In the genomic region with DNA sequence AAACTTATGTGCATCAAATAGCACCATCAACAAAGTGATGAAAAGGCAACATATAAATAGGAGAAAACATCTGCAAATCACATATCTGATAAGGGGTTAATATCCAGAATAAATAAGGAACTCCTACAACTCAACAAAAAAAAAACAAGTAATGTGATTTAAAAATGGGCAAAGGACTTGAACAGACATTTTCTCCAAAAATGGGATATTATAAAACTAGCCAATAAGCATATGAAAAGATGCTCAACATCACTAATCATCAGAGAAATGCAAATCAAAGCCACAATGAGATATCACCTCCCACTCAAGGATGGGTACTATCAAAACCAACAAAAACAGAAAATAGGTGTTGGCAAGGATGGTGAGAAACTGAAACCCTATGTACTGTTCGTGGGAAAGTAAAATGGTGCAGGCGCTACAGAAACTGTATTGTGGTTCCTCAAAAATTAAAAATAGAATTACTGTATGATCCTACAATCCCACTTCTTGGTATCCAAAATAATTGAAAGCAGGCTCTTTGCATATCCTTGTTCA, we compare ENCODE assay signal across 14 cellular contexts. TPM values are rescaled to one million over a fixed set of nuclear protein-coding genes. Genes with fewer than 3 reads are reported as not detected.
DNase-seq lines count a peak whose midpoint lies in the region; ATAC-seq and TF ChIP-seq lines count a peak whose summit lies in the region.
"Had no signal": no experiment of that assay in that cellular context is flagged by ENCODE, and none has a peak within 500 bp of the region (broad histone marks: within the 10 kb centered on the region; RNA-seq: fewer than 3 reads in every experiment).

No MANE protein-coding gene starts in this region.

- H3K9me3 ChIP-seq in Loucy (ENCODE audit: insufficient read depth, low read depth, low read length) (no peaks in the 10 kb centered on the region), adipocyte (ENCODE audit: control insufficient read depth, low read length) (no peaks in the 10 kb centered on the region), skeletal muscle satellite cell (replicated peaks; ENCODE audit: low read length) (no peaks in the 10 kb centered on the region), upper lobe of left lung (no peaks in the 10 kb centered on the region)

- TF ChIP-seq POLR2A in upper lobe of left lung (IDR thresholded peaks at IDR 0.05): no peak

- H3K4me1 ChIP-seq in Loucy (ENCODE audit: insufficient read depth, low read length, poor library complexity, severe bottlenecking): peaks cover 56% of the 10 kb centered on the region
- H3K4me1 ChIP-seq in adipocyte (ENCODE audit: control insufficient read depth, insufficient read depth, low read length): peaks cover 46% of the 10 kb centered on the region
- H3K4me1 ChIP-seq in skeletal muscle satellite cell (ENCODE audit: control insufficient read depth, insufficient read depth, low read length): peaks cover 25% of the 10 kb centered on the region
- H3K4me1 ChIP-seq in upper lobe of left lung: peaks cover 35 to 50% (median 42%) of the 10 kb centered on the region in 4 donors

- peaks cover 67% of the 10 kb centered on the region for H4K20me1 ChIP-seq in Loucy (ENCODE audit: insufficient read depth, low read length, poor library complexity, severe bottlenecking)

- H3K4me3 ChIP-seq in Loucy (ENCODE audit: low read length, poor library complexity, severe bottlenecking): peak overlapping the region; percentile 96
- peak overlapping the region; percentile 30 for H3K4me3 ChIP-seq in adipocyte (ENCODE audit: low read length)
- H3K4me3 ChIP-seq in skeletal muscle satellite cell (ENCODE audit: low read length): no peak overlapping the region
- peak overlapping the region in 1 of 4 donors; percentile 96 for H3K4me3 ChIP-seq in upper lobe of left lung

- CTCF ChIA-PET in activated naive CD4-positive, alpha-beta T cell treated with anti-CD3 and anti-CD28 coated beads for 36 hours (lab: Charles Lee): interaction anchor here (0.6 to 1.5 kb wide), 2 partner anchors 137 to 149 kb away, joined by 3 to 5 read pairs; no protein-coding TSS in a partner anchor

- intact Hi-C loops in activated naive CD4-positive, alpha-beta T cell treated with anti-CD3 and anti-CD28 coated beads for 36 hours (cut with micrococcal nuclease): no loop called here

- peaks cover 14% of the 10 kb centered on the region for H3F3A ChIP-seq in Loucy (ENCODE audit: low read depth)

- peaks cover 59% of the 10 kb centered on the region for H3K4me1 Mint-ChIP-seq in activated naive CD4-positive, alpha-beta T cell treated with anti-CD3 and anti-CD28 coated beads for 36 hours (ENCODE audit: low read depth)

- TF ChIP-seq CTCF in Loucy (conservative IDR thresholded peaks at IDR 0.05; ENCODE audit: low read length) (no peak), upper lobe of left lung (IDR thresholded peaks at IDR 0.05) (no peak)

- H3K9me2 ChIP-seq in Loucy (replicated peaks; ENCODE audit: low read depth, low read length): no peaks in the 10 kb centered on the region

- no peak overlapping the region for H3K9ac ChIP-seq in Loucy (ENCODE audit: low read depth, low read length, poor library complexity, severe bottlenecking)
- H3K9ac ChIP-seq in adipocyte (ENCODE audit: low read length): no peak overlapping the region
- H3K9ac ChIP-seq in skeletal muscle satellite cell (ENCODE audit: low read depth, low read length): no peak overlapping the region

- H3K27ac ChIP-seq in upper lobe of left lung: no peak overlapping the region

- peaks cover 74% of the 10 kb centered on the region for H3K79me2 ChIP-seq in Loucy (ENCODE audit: insufficient read depth, low read length)

- ATAC-seq in upper lobe of left lung (ENCODE audit: low FRiP score in 2 of 2) (no peak), GM18868 (IDR thresholded peaks at IDR 0.05; ENCODE audit: unreplicated experiment) (no peak)
- ATAC-seq: WTC11 had no signal

- H3K27me3 ChIP-seq in Loucy (ENCODE audit: insufficient read depth, low read length, poor library complexity, severe bottlenecking): no peaks in the 10 kb centered on the region
- no peaks in the 10 kb centered on the region for H3K27me3 ChIP-seq in adipocyte (replicated peaks; ENCODE audit: control insufficient read depth, insufficient read depth, low read length)
- no peaks in the 10 kb centered on the region for H3K27me3 ChIP-seq in skeletal muscle satellite cell (ENCODE audit: control insufficient read depth, insufficient read depth, low read length)
- no peaks in the 10 kb centered on the region for H3K27me3 ChIP-seq in upper lobe of left lung

- no peak overlapping the region for H3K27ac Mint-ChIP-seq in activated naive CD4-positive, alpha-beta T cell treated with anti-CD3 and anti-CD28 coated beads for 36 hours

- peak overlapping the region; percentile 95 for H3K4me2 ChIP-seq in Loucy (ENCODE audit: low read depth, low read length, poor library complexity, severe bottlenecking)
- peak overlapping the region; percentile 15 for H3K4me2 ChIP-seq in skeletal muscle satellite cell (ENCODE audit: low read length)

- H3K36me3 Mint-ChIP-seq in activated naive CD4-positive, alpha-beta T cell treated with anti-CD3 and anti-CD28 coated beads for 36 hours (ENCODE audit: low read depth): peaks cover 42% of the 10 kb centered on the region

- no peak for DNase-seq in activated naive CD4-positive, alpha-beta T cell treated with anti-CD3 and anti-CD28 coated beads for 36 hours
- no peak for DNase-seq in activated naive CD4-positive, alpha-beta T cell treated with anti-CD3 and anti-CD28 coated beads, Interleukin-2, amount 50 U/mL, for 16 hours
- no peak for DNase-seq in adipocyte (ENCODE audit: low read depth)
- DNase-seq in upper lobe of left lung: no peak
- DNase-seq in A172 (ENCODE audit: low spot score): no peak
- DNase-seq: GF-D8, NCI-H748 treated with DMSO at 0.1 percent for 48 hours, SHP77 treated with DMSO at 0.1 percent for 48 hours, small intestine had no signal

- 76 to 81% methylated on average over 2 of the region's 2 CpGs for WGBS in upper lobe of left lung, 2 donors

- H3K4me3 Mint-ChIP-seq in activated naive CD4-positive, alpha-beta T cell treated with anti-CD3 and anti-CD28 coated beads for 36 hours: peak overlapping the region; percentile 29
- H3K4me3 Mint-ChIP-seq: dendritic cell treated with granulocyte-macrophage colony-stimulating factor and Interleukin-4, amounts not matched to agents 40 ng/mL and 50 ng/mL, for 4 days had no signal

- no peak for TF ChIP-seq EP300 in upper lobe of left lung (IDR thresholded peaks at IDR 0.05)

- no peaks in the 10 kb centered on the region for H3K27me3 Mint-ChIP-seq in activated naive CD4-positive, alpha-beta T cell treated with anti-CD3 and anti-CD28 coated beads for 36 hours (ENCODE audit: low read depth)
- H3K27me3 Mint-ChIP-seq: dendritic cell treated with granulocyte-macrophage colony-stimulating factor and Interleukin-4, amounts not matched to agents 40 ng/mL and 50 ng/mL, for 4 days had no signal

- no peak overlapping the region for H2AFZ ChIP-seq in Loucy (ENCODE audit: low read length)

- H3K36me3 ChIP-seq in Loucy (ENCODE audit: insufficient read depth, low read length) (peaks cover 20% of the 10 kb centered on the region), adipocyte (ENCODE audit: control insufficient read depth, insufficient read depth, low read length, severe bottlenecking) (peaks cover 2% of the 10 kb centered on the region), skeletal muscle satellite cell (ENCODE audit: insufficient read depth, low read length) (peaks cover 18% of the 10 kb centered on the region), upper lobe of left lung (peaks cover 0 to 14% (median 4%) of the 10 kb centered on the region in 4 donors)

- H3K9me3 Mint-ChIP-seq in activated naive CD4-positive, alpha-beta T cell treated with anti-CD3 and anti-CD28 coated beads for 36 hours: no peaks in the 10 kb centered on the region
- H3K9me3 Mint-ChIP-seq: dendritic cell treated with granulocyte-macrophage colony-stimulating factor and Interleukin-4, amounts not matched to agents 40 ng/mL and 50 ng/mL, for 4 days; WTC11 had no signal

RNA-seq across cellular contexts. Expression of gene DNAJB14, which starts 2.4 kb away (rescaled TPM):
- total RNA-seq in activated naive CD4-positive, alpha-beta T cell treated with anti-CD3 and anti-CD28 coated beads for 36 hours: 10 to 100 TPM; 34.6 to 35.7 TPM
- total RNA-seq in skeletal muscle satellite cell (2012; rRNA removed): 20.1 and 28.4 TPM in 2 replicates
- total RNA-seq in upper lobe of left lung: 10 to 100 TPM; 37.7 to 57.4 (median 47.3) TPM
- 36.9 and 42.0 TPM in 2 replicates for total RNA-seq in A172 (2014; rRNA removed; shearing (Covaris generic))

RNA-seq across cellular contexts. Expression of gene H2AZ1, which starts 6.1 kb away (rescaled TPM):
- 1,000 to 10,000 TPM; 1,022 to 1,060 TPM for total RNA-seq in activated naive CD4-positive, alpha-beta T cell treated with anti-CD3 and anti-CD28 coated beads for 36 hours
- total RNA-seq in skeletal muscle satellite cell (2012; rRNA removed): 344 and 353 TPM in 2 replicates
- total RNA-seq in upper lobe of left lung: 100 to 1,000 TPM in 4 of 6 donors, 10 to 100 TPM in 2; 21.0 to 144 (median 112) TPM
- 669 and 1,047 TPM in 2 replicates for total RNA-seq in A172 (2014; rRNA removed; shearing (Covaris generic))

RNA-seq across cellular contexts. Expression of gene LAMTOR3, which starts 49.7 kb away (rescaled TPM):
- 10 to 100 TPM; 24.9 to 26.9 TPM for total RNA-seq in activated naive CD4-positive, alpha-beta T cell treated with anti-CD3 and anti-CD28 coated beads for 36 hours
- total RNA-seq in skeletal muscle satellite cell (2012; rRNA removed): 40.2 and 46.1 TPM in 2 replicates
- 10 to 100 TPM in 5 of 6 donors, 1 to 10 TPM in 1; 6.4 to 46.3 (median 40.9) TPM for total RNA-seq in upper lobe of left lung
- total RNA-seq in A172 (2014; rRNA removed; shearing (Covaris generic)): 59.8 and 65.9 TPM in 2 replicates
